In genomic region chr10:102644646-102645387, GRCh38 we compare ENCODE assay signal across 8 cellular contexts. TPM values are rescaled to one million over a fixed set of nuclear protein-coding genes. Genes with fewer than 3 reads are reported as not detected.
DNase-seq lines count a peak whose midpoint lies in the region; ATAC-seq and TF ChIP-seq lines count a peak whose summit lies in the region.

No MANE protein-coding gene starts in this region.

- peaks cover 35% of the 10 kb centered on the region for H3K4me1 ChIP-seq in CD8-positive, alpha-beta memory T cell (ENCODE audit: insufficient read depth, low read length)
- peaks cover 37% of the 10 kb centered on the region for H3K4me1 ChIP-seq in mucosa of stomach (ENCODE audit: control insufficient read depth, insufficient read depth, low read length)

- peak; percentile 69 to 87 (median 77) for DNase-seq in CD8-positive, alpha-beta memory T cell
- DNase-seq in HL-60 (ENCODE audit: low read depth in 1 of 2, low spot score in 1 of 2) (peak in 1 of 2 experiments; percentile 82), NOMO-1 treated with dmso at 0.1 percent for 144 hours (lab: John Stamatoyannopoulos, UW; ENCODE audit: unreplicated experiment) (peak; percentile 67), epithelial cell of proximal tubule (ENCODE audit: low read depth) (no peak)
- peak; percentile 87 for DNase-seq in activated T-cell treated with anti-CD3 and anti-CD28 coated beads, Interleukin-2, amount 50 U/mL, for 1 hour
- DNase-seq in stimulated activated CD8-positive, alpha-beta memory T cell treated with anti-CD3 and anti-CD28 coated beads, Interleukin-7, amount 100 ng/mL, for 24 hours (ENCODE audit: low read depth): peak; percentile 37

- peak overlapping the region; percentile 87 to 99 (median 95) for H3K27ac Mint-ChIP-seq in CD8-positive, alpha-beta memory T cell

- no peaks in the 10 kb centered on the region for H3K9me3 Mint-ChIP-seq in CD8-positive, alpha-beta memory T cell

- peak; percentile 23 for TF ChIP-seq CTCF in HL-60 (IDR thresholded peaks at IDR 0.05; ENCODE audit: insufficient read depth, low read length)
- TF ChIP-seq CTCF in epithelial cell of proximal tubule (conservative IDR thresholded peaks at IDR 0.05; ENCODE audit: low read depth, low read length): peak; percentile 59

- peak overlapping the region; percentile 86 for H3K27ac ChIP-seq in CD8-positive, alpha-beta memory T cell (ENCODE audit: low read depth, low read length)
- H3K27ac ChIP-seq in HL-60 (replicated peaks): peak overlapping the region; percentile 95

- no peak for ATAC-seq in GM21515 (IDR thresholded peaks at IDR 0.05; ENCODE audit: unreplicated experiment)

- CTCF ChIA-PET in CD8-positive, alpha-beta memory T cell (lab: Charles Lee): interaction anchor here (0.7 to 3.7 kb wide), 19 partner anchors 9 to 283 kb away, joined by 3 to 43 read pairs (median 4); partner anchors contain the start of genes ARL3, SFXN2 and SUFU

- H3K27me3 Mint-ChIP-seq in CD8-positive, alpha-beta memory T cell: peaks cover 0 to 2% of the 10 kb centered on the region in 2 donors

- peak overlapping the region; percentile 99 for H3K9ac ChIP-seq in mucosa of stomach (ENCODE audit: low read length)

- H3K4me3 ChIP-seq in CD8-positive, alpha-beta memory T cell (ENCODE audit: low read length): peak overlapping the region; percentile 94
- peak overlapping the region; percentile 81 for H3K4me3 ChIP-seq in HL-60 (replicated peaks; ENCODE audit: insufficient read depth, low read length)
- H3K4me3 ChIP-seq in epithelial cell of proximal tubule (ENCODE audit: low read depth, low read length): peak overlapping the region; percentile 81
- H3K4me3 ChIP-seq in mucosa of stomach (ENCODE audit: low read length): peak overlapping the region; percentile 98

- H3K4me1 Mint-ChIP-seq in CD8-positive, alpha-beta memory T cell: peaks cover 40 to 46% (median 42%) of the 10 kb centered on the region in 3 donors

- H3K27me3 ChIP-seq in CD8-positive, alpha-beta memory T cell (ENCODE audit: insufficient read depth, low read length, poor library complexity, severe bottlenecking): no peaks in the 10 kb centered on the region
- H3K27me3 ChIP-seq in HL-60 (ENCODE audit: insufficient read depth, poor library complexity, severe bottlenecking) (no peaks in the 10 kb centered on the region), mucosa of stomach (ENCODE audit: control insufficient read depth, insufficient read depth, low read length) (no peaks in the 10 kb centered on the region)

- no peaks in the 10 kb centered on the region for H3K36me3 ChIP-seq in CD8-positive, alpha-beta memory T cell (ENCODE audit: insufficient read depth, low read length)
- H3K36me3 ChIP-seq in mucosa of stomach (ENCODE audit: control insufficient read depth, insufficient read depth, low read length): peaks cover 6% of the 10 kb centered on the region

- H3K4me3 Mint-ChIP-seq in CD8-positive, alpha-beta memory T cell: peak overlapping the region; percentile 91 to 100 (median 96)

- H3K36me3 Mint-ChIP-seq in CD8-positive, alpha-beta memory T cell: peaks cover 0 to 28% (median 4%) of the 10 kb centered on the region in 3 donors

- H3K9me3 ChIP-seq in CD8-positive, alpha-beta memory T cell (ENCODE audit: low read length): no peaks in the 10 kb centered on the region
- H3K9me3 ChIP-seq in mucosa of stomach (ENCODE audit: control insufficient read depth, low read length): no peaks in the 10 kb centered on the region

- POLR2A ChIA-PET in CD8-positive, alpha-beta memory T cell (lab: Charles Lee): interaction anchor here (0.5 to 4.1 kb wide), 18 partner anchors 9 to 808 kb away, joined by 3 to 62 read pairs (median 4); partner anchors contain the start of genes ACTR1A, ARL3, NFKB2 and SFXN2

RNA-seq across cellular contexts. Expression of gene TRIM8, which starts 0.5 kb away (rescaled TPM):
- 10 to 100 TPM; 72.0 to 74.5 TPM for total RNA-seq in CD8-positive, alpha-beta memory T cell
- 63.9 TPM for polyA plus RNA-seq in CD8-positive, alpha-beta memory T cell
- 120 and 182 TPM in 2 replicates for total RNA-seq in epithelial cell of proximal tubule
